Comparison of ENCODE assay signal across 10 cellular contexts in the genomic region with DNA sequence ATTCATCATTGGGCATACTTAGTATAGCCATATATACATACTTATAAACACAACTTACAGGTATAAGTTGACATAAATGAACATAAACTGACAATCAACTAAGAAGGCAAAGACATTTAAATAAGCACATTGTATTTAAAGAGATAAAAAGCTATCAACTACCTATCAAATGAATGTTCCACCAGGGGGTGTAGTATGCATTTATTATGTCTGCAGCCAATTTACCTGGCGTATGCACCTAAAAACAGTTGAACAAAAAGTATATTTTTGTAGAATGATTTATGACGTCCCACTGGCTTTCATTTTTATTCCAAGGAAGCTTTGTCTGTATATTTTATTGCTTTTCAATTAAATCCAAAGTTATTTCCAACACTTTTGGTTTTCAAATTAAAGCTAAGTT.
A peak's percentile ranks its signal among the peaks of the same experiment; 100 is the strongest.
DNase-seq lines count a peak whose midpoint lies in the region; ATAC-seq and TF ChIP-seq lines count a peak whose summit lies in the region.
"Had no signal": no experiment of that assay in that cellular context is flagged by ENCODE, and none has a peak within 500 bp of the region (broad histone marks: within the 10 kb centered on the region; RNA-seq: fewer than 3 reads in every experiment).

No MANE protein-coding gene starts in this region.

- H3K4me1 Mint-ChIP-seq in GM23338, result peaks cover 18% of the 10 kb centered on the region
- H3K4me1 Mint-ChIP-seq: activated T-helper 17 cell treated with anti-CD3 and anti-CD28 coated beads, Interleukin-2, amount 50 U/mL, for 72 hours had no signal

- no peaks in the 10 kb centered on the region for H3K36me3 ChIP-seq in body of pancreas (replicated peaks in 1 of 2; ENCODE audit: insufficient read depth in 1 of 2, low read depth in 2 of 2)
- no peaks in the 10 kb centered on the region for H3K36me3 ChIP-seq in GM23338 (ENCODE audit: insufficient read depth)
- H3K36me3 ChIP-seq: tibial artery had no signal

- no peak for TF ChIP-seq POLR2A in body of pancreas (IDR thresholded peaks at IDR 0.05)

- H3K27ac Mint-ChIP-seq in GM23338, result no peak overlapping the region
- H3K27ac Mint-ChIP-seq: activated T-helper 17 cell treated with anti-CD3 and anti-CD28 coated beads, Interleukin-2, amount 50 U/mL, for 72 hours had no signal

- no peaks in the 10 kb centered on the region for H3K79me2 ChIP-seq in GM23338 (replicated peaks; ENCODE audit: insufficient read depth)

- H3F3A ChIP-seq in GM23338 (replicated peaks; ENCODE audit: low read depth), result no peaks in the 10 kb centered on the region

- H3K9me3 ChIP-seq in body of pancreas, result no peaks in the 10 kb centered on the region
- H3K9me3 ChIP-seq: tibial artery had no signal

- H3K9me2 ChIP-seq in GM23338 (ENCODE audit: insufficient read depth), result peaks cover 4% of the 10 kb centered on the region

- no peaks in the 10 kb centered on the region for H3K27me3 Mint-ChIP-seq in GM23338 (ENCODE audit: insufficient read depth, low read depth, poor library complexity)
- H3K27me3 Mint-ChIP-seq: activated T-helper 17 cell treated with anti-CD3 and anti-CD28 coated beads, Interleukin-2, amount 50 U/mL, for 72 hours had no signal

- TF ChIP-seq CTCF in LNCaP clone FGC (IDR thresholded peaks at IDR 0.05; ENCODE audit: control insufficient read depth, extremely low read depth, insufficient read depth) (peak; percentile 45), body of pancreas (IDR thresholded peaks at IDR 0.05) (peak in 6 of 7 experiments; percentile 13 to 51 (median 40)), GM23338 (conservative IDR thresholded peaks at IDR 0.05; ENCODE audit: low read depth in 2 of 2) (no peak; a peak in 2 of 4 replicates)

- no peak overlapping the region for H2AFZ ChIP-seq in GM23338

- WGBS in body of pancreas, 2 donors, result 31 to 35% methylated on average over 2 of the region's 2 CpGs

- ATAC-seq in body of pancreas (no peak), left lobe of liver (peak; percentile 78), GM23338 (no peak), GM18868 (IDR thresholded peaks at IDR 0.05; ENCODE audit: unreplicated experiment) (no peak)
- ATAC-seq: activated T-helper 17 cell treated with anti-CD3 and anti-CD28 coated beads, Interleukin-2, amount 50 U/mL, for 72 hours had no signal

- H3K4me3 Mint-ChIP-seq in GM23338, result no peak overlapping the region
- H3K4me3 Mint-ChIP-seq: activated T-helper 17 cell treated with anti-CD3 and anti-CD28 coated beads, Interleukin-2, amount 50 U/mL, for 72 hours had no signal

- intact Hi-C loops in body of pancreas (cut with DNase I), result loop anchor here (10.0 kb wide), 1 partner anchor 426 kb away; no protein-coding TSS in a partner anchor

- H3K36me3 Mint-ChIP-seq in GM23338 (ENCODE audit: low read depth), result no peaks in the 10 kb centered on the region

- H3K9me3 Mint-ChIP-seq in GM23338, result no peaks in the 10 kb centered on the region
- H3K9me3 Mint-ChIP-seq: activated T-helper 17 cell treated with anti-CD3 and anti-CD28 coated beads, Interleukin-2, amount 50 U/mL, for 72 hours had no signal

- H3K4me2 ChIP-seq in GM23338, result no peak overlapping the region

- H3K4me1 ChIP-seq in body of pancreas (no peaks in the 10 kb centered on the region), GM23338 (ENCODE audit: insufficient read depth) (0 out of 2 replicates have a peak, but pooled peaks cover 7% of the 10 kb centered on the region)
- H3K4me1 ChIP-seq: tibial artery had no signal

- no peak overlapping the region for H3K27ac ChIP-seq in body of pancreas
- H3K27ac ChIP-seq in GM23338 (ENCODE audit: low read depth), result no peak overlapping the region
- H3K27ac ChIP-seq: tibial artery had no signal

- H3K27me3 ChIP-seq in body of pancreas, result no peaks in the 10 kb centered on the region
- no peaks in the 10 kb centered on the region for H3K27me3 ChIP-seq in GM23338 (ENCODE audit: insufficient read depth)
- H3K27me3 ChIP-seq: tibial artery had no signal

- peak; percentile 66 for DNase-seq in ELR (ENCODE audit: low read depth)
- DNase-seq in LNCaP clone FGC (ENCODE audit: low read depth), result peak; percentile 44
- no peak for DNase-seq in body of pancreas
- DNase-seq in left lobe of liver (ENCODE audit: low spot score), result no peak
- no peak for DNase-seq in GM19238 (ENCODE audit: insufficient read length, low spot score)
- DNase-seq in activated CD4-positive, alpha-beta T cell treated with anti-CD3 and anti-CD28 coated beads, Interleukin-2, amount 50 U/mL, for 48 hours, result no peak
- DNase-seq in GM23338 (ENCODE audit: low spot score), result no peak
- DNase-seq: tibial artery had no signal

- H4K20me1 ChIP-seq in GM23338 (replicated peaks; ENCODE audit: insufficient read depth), result no peaks in the 10 kb centered on the region

- H3K4me3 ChIP-seq in LNCaP clone FGC (ENCODE audit: low read depth, low read length) (no peak overlapping the region), body of pancreas (no peak overlapping the region), GM23338 (no peak overlapping the region)
- H3K4me3 ChIP-seq: tibial artery had no signal

TF ChIP-seq in GM23338, 12 proteins besides CTCF, POLR2A, EP300 and RAD21 (continues in another document):
- TF ChIP-seq EZH2 (IDR thresholded peaks at IDR 0.05; ENCODE audit: low read depth, unreplicated experiment) (no peak), JUNB (IDR thresholded peaks at IDR 0.05; ENCODE audit: unreplicated experiment) (no peak), ZNF114 (CRISPR knock-in tag; IDR thresholded peaks at IDR 0.05) (no peak), STAT1 (IDR thresholded peaks at IDR 0.05; ENCODE audit: unreplicated experiment) (no peak), CREB1 (CRISPR knock-in tag; IDR thresholded peaks at IDR 0.05; ENCODE audit: low read depth) (no peak), ZNF331 (CRISPR knock-in tag; IDR thresholded peaks at IDR 0.05; ENCODE audit: low read depth) (no peak)
- TF ChIP-seq, protein P1, sequence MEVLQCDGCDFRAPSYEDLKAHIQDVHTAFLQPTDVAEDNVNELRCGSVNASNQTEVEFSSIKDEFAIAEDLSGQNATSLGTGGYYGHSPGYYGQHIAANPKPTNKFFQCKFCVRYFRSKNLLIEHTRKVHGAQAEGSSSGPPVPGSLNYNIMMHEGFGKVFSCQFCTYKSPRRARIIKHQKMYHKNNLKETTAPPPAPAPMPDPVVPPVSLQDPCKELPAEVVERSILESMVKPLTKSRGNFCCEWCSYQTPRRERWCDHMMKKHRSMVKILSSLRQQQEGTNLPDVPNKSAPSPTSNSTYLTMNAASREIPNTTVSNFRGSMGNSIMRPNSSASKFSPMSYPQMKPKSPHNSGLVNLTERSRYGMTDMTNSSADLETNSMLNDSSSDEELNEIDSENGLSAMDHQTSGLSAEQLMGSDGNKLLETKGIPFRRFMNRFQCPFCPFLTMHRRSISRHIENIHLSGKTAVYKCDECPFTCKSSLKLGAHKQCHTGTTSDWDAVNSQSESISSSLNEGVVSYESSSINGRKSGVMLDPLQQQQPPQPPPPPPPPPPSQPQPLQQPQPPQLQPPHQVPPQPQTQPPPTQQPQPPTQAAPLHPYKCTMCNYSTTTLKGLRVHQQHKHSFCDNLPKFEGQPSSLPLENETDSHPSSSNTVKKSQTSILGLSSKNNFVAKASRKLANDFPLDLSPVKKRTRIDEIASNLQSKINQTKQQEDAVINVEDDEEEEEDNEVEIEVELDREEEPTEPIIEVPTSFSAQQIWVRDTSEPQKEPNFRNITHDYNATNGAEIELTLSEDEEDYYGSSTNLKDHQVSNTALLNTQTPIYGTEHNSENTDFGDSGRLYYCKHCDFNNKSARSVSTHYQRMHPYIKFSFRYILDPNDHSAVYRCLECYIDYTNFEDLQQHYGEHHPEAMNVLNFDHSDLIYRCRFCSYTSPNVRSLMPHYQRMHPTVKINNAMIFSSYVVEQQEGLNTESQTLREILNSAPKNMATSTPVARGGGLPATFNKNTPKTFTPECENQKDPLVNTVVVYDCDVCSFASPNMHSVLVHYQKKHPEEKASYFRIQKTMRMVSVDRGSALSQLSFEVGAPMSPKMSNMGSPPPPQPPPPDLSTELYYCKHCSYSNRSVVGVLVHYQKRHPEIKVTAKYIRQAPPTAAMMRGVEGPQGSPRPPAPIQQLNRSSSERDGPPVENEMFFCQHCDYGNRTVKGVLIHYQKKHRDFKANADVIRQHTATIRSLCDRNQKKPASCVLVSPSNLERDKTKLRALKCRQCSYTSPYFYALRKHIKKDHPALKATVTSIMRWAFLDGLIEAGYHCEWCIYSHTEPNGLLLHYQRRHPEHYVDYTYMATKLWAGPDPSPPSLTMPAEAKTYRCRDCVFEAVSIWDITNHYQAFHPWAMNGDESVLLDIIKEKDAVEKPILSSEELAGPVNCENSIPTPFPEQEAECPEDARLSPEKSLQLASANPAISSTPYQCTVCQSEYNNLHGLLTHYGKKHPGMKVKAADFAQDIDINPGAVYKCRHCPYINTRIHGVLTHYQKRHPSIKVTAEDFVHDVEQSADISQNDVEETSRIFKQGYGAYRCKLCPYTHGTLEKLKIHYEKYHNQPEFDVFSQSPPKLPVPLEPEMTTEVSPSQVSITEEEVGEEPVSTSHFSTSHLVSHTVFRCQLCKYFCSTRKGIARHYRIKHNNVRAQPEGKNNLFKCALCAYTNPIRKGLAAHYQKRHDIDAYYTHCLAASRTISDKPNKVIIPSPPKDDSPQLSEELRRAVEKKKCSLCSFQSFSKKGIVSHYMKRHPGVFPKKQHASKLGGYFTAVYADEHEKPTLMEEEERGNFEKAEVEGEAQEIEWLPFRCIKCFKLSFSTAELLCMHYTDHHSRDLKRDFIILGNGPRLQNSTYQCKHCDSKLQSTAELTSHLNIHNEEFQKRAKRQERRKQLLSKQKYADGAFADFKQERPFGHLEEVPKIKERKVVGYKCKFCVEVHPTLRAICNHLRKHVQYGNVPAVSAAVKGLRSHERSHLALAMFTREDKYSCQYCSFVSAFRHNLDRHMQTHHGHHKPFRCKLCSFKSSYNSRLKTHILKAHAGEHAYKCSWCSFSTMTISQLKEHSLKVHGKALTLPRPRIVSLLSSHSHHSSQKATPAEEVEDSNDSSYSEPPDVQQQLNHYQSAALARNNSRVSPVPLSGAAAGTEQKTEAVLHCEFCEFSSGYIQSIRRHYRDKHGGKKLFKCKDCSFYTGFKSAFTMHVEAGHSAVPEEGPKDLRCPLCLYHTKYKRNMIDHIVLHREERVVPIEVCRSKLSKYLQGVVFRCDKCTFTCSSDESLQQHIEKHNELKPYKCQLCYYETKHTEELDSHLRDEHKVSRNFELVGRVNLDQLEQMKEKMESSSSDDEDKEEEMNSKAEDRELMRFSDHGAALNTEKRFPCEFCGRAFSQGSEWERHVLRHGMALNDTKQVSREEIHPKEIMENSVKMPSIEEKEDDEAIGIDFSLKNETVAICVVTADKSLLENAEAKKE (CRISPR knock-in tag; IDR thresholded peaks at IDR 0.05), result no peak

Comparison
In these comparisons a context has a peak if more than half of its experiments do, and no peak if none do; other contexts are left out.
1. DNase-seq: peak in ELR (single experiment) and LNCaP clone FGC (single experiment); none in body of pancreas (0 of 4), left lobe of liver (single experiment), GM19238 (single experiment), activated CD4-positive, alpha-beta T cell treated with anti-CD3 and anti-CD28 coated beads, Interleukin-2, amount 50 U/mL, for 48 hours (0 of 2) and GM23338 (single experiment).
2. CTCF ChIP-seq: peak in LNCaP clone FGC (single experiment) and body of pancreas (6 of 7); none in GM23338 (0 of 2).